Comparison of ENCODE assay signal across 8 cellular contexts in the genomic region with DNA sequence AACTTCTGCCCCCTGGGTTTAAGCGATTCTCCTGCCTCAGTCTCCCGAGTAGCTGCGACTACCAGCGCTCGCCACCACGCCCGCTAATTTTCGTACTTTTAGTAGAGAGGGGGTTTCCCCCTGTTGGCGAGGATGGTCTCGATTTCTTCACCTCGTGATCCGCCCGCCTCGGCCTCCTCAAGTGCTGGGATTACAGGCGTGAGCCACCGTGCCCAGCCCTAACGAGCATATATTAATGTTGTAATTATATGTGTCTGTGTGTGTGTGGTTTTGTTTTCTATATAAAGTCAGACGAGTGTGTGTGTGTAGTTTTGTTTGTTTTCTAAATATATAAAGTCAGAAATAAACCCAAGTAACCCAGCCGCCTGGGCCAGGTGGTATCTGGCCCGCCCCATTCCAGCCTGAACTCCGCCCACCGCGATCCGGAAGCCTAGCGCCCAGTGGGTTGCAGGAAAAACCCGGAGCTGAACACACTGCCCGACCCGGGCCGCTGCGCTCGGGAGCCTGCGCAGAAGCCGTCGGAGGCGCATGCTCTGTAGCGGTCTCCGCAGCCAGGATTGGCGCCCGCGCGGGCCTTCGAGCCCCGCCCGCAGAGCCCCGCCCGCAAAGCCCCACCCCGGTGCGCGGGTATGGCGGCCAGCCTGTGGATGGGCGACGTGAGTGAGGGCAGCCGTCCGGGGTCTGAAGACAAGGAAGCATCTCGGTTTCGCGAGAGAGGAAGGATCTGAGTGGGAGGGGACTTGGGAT. TPM values are rescaled to one million over a fixed set of nuclear protein-coding genes. Genes with fewer than 3 reads are reported as not detected.
DNase-seq lines count a peak whose midpoint lies in the region; ATAC-seq and TF ChIP-seq lines count a peak whose summit lies in the region.

TRNAU1AP (plus strand) TSS at position 604 of the 747 bp plus-strand sequence; CDS start at position 630, 26 bp downstream.

- H3K9me3 Mint-ChIP-seq in activated B cell treated with CpG ODN at 0.5 μM for 24 hours (no peaks in the 10 kb centered on the region), immature natural killer cell (no peaks in the 10 kb centered on the region)

- H3K4me1 Mint-ChIP-seq in activated B cell treated with CpG ODN at 0.5 μM for 24 hours (peaks cover 26% of the 10 kb centered on the region), immature natural killer cell (peaks cover 17 to 32% of the 10 kb centered on the region in 2 donors)

- H3K4me2 ChIP-seq in smooth muscle cell, result peak within 1 kb of the TSS; percentile 92

- H3K4me3 ChIP-seq in AG09309 (ENCODE audit: control insufficient read depth, low read depth, low read length) (peak within 1 kb of the TSS; percentile 91), cardiac fibroblast (replicated peaks in 1 of 2; ENCODE audit: low read depth in 2 of 2, low read length in 2 of 2) (peak within 1 kb of the TSS; percentile 95), smooth muscle cell (peak within 1 kb of the TSS; percentile 93)

- H3K9me3 ChIP-seq in smooth muscle cell (replicated peaks; ENCODE audit: low read depth), result no peaks in the 10 kb centered on the region

- H3K79me2 ChIP-seq in smooth muscle cell (ENCODE audit: low read depth), result peaks cover 3% of the 10 kb centered on the region

- no peaks in the 10 kb centered on the region for H3F3A ChIP-seq in smooth muscle cell (ENCODE audit: low read depth)

- no peaks in the 10 kb centered on the region for H3K36me3 ChIP-seq in smooth muscle cell (ENCODE audit: low read depth)

- H3K27me3 Mint-ChIP-seq in activated B cell treated with CpG ODN at 0.5 μM for 24 hours (no peaks in the 10 kb centered on the region), immature natural killer cell (ENCODE audit: low read depth in 3 of 3) (peaks cover 0 to 7% (median 6%) of the 10 kb centered on the region in 3 donors)

- CTCF ChIA-PET in activated B cell treated with CpG ODN at 0.5 μM for 24 hours (lab: Charles Lee), result interaction anchor here (2.5 kb wide), 1 partner anchor 29 kb away, joined by 10 read pairs; no protein-coding TSS in a partner anchor

- DNase-seq in AG09309 (ENCODE audit: low read depth), result peak; percentile 84
- peak; percentile 98 for DNase-seq in NCI-H345 (lab: John Stamatoyannopoulos, UW)
- peak; percentile 94 for DNase-seq in activated B cell treated with CpG ODN at 0.5 μM for 24 hours
- DNase-seq in cardiac fibroblast (ENCODE audit: low read depth in 2 of 2), result peak; percentile 96 to 98
- DNase-seq in immature natural killer cell, result peak; percentile 96 to 97 (median 97)
- DNase-seq in smooth muscle cell (lab: John Stamatoyannopoulos, UW; ENCODE audit: unreplicated experiment), result peak; percentile 90

- peak within 1 kb of the TSS; percentile 80 for H3K9ac ChIP-seq in smooth muscle cell (ENCODE audit: low read depth)

- no peaks in the 10 kb centered on the region for H4K20me1 ChIP-seq in smooth muscle cell (ENCODE audit: low read depth)

- peaks cover 7% of the 10 kb centered on the region for H3K4me1 ChIP-seq in smooth muscle cell (ENCODE audit: low read depth)

- H3K27me3 ChIP-seq in smooth muscle cell (ENCODE audit: low read depth), result no peaks in the 10 kb centered on the region

- H3K4me3 Mint-ChIP-seq in activated B cell treated with CpG ODN at 0.5 μM for 24 hours (peak within 1 kb of the TSS; percentile 99), immature natural killer cell (peak within 1 kb of the TSS; percentile 98 to 99 (median 99))

- H3K36me3 Mint-ChIP-seq in activated B cell treated with CpG ODN at 0.5 μM for 24 hours (ENCODE audit: low read depth), result peaks cover 22% of the 10 kb centered on the region
- H3K36me3 Mint-ChIP-seq in immature natural killer cell, result peaks cover 0 to 7% (median 3%) of the 10 kb centered on the region in 3 donors

- peak; percentile 86 for ATAC-seq in GM19023 (IDR thresholded peaks at IDR 0.05; ENCODE audit: unreplicated experiment)
- peak; percentile 91 for ATAC-seq in HG03196 (IDR thresholded peaks at IDR 0.05; ENCODE audit: unreplicated experiment)
- ATAC-seq in activated B cell treated with CpG ODN at 0.5 μM for 24 hours (ENCODE audit: low read depth), result peak; percentile 93

- H3K27ac Mint-ChIP-seq in activated B cell treated with CpG ODN at 0.5 μM for 24 hours (peak within 1 kb of the TSS; percentile 98), immature natural killer cell (peak within 1 kb of the TSS; percentile 94 to 99 (median 97))

- peak within 1 kb of the TSS; percentile 96 for H2AFZ ChIP-seq in smooth muscle cell (ENCODE audit: low read depth)

- WGBS in smooth muscle cell (ENCODE audit: low lambda C conversion rate), result 3% methylated on average over 56 of the region's 57 CpGs

- intact Hi-C loops in activated B cell treated with CpG ODN at 0.5 μM for 24 hours (cut with micrococcal nuclease), result loop anchor here (1.0 to 2.0 kb wide), 10 partner anchors 29 to 629 kb away; partner anchors contain the start of genes MED18, PHACTR4, RNU11 and SRSF4

- H3K27ac ChIP-seq in smooth muscle cell (ENCODE audit: low read depth), result peak within 1 kb of the TSS; percentile 70

- POLR2A ChIA-PET in activated B cell treated with CpG ODN at 0.5 μM for 24 hours (lab: Charles Lee), result interaction anchor here (0.6 to 8.9 kb wide), 18 partner anchors 11 to 1743 kb away, joined by 3 to 221 read pairs (median 6); partner anchors contain the start of genes GMEB1, MED18, RCC1 and RNU11

- TF ChIP-seq CTCF in AG09309 (IDR thresholded peaks at IDR 0.05; ENCODE audit: control insufficient read depth, insufficient read depth, low read depth, low read length, missing control alignments) (no peak), activated B cell treated with CpG ODN at 0.5 μM for 24 hours (IDR thresholded peaks at IDR 0.05) (no peak), cardiac fibroblast (IDR thresholded peaks at IDR 0.05; ENCODE audit: low read depth, low read length) (no peak), smooth muscle cell (IDR thresholded peaks at IDR 0.05; ENCODE audit: borderline replicate concordance, insufficient read depth, poor library complexity, severe bottlenecking) (no peak)

RNA-seq across cellular contexts. Expression of gene TRNAU1AP, which starts in this region (rescaled TPM):
- total RNA-seq in activated B cell treated with CpG ODN at 0.5 μM for 24 hours (36.9 and 42.0 TPM in 2 replicates), smooth muscle cell (12.0 and 25.1 TPM in 2 replicates)
- polyA plus RNA-seq in immature natural killer cell (10 to 100 TPM; 31.2 to 42.7 (median 37.8) TPM), smooth muscle cell (13.8 and 26.2 TPM in 2 replicates)

Comparison
In these comparisons a context has a peak if more than half of its experiments do, and no peak if none do; other contexts are left out.
1. Peak in every context shown above with its lines: DNase-seq, ATAC-seq, H3K4me3 ChIP-seq and H3K27ac ChIP-seq.